Comparison of ENCODE assay signal across 11 cellular contexts in the genomic region with DNA sequence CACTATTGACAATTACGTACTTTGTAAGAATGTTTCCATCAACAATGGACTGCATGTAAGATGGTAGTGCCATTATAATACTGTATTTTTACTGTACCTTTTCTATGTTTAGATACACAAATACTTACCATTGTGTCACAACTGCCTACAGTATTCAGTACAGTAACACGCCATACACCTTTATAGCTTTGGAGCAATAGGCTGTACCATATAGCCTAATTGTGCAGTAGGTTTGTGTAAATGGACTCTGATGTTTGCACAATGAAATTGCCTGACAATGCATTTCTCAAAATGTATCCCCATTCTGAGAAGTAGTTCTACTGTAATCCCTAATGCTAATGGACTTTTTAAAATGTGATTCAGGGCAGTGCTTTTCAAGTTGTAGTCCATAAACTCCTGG.
"Had no signal": no experiment of that assay in that cellular context is flagged by ENCODE, and none has a peak within 500 bp of the region (broad histone marks: within the 10 kb centered on the region; RNA-seq: fewer than 3 reads in every experiment).

No MANE protein-coding gene starts in this region.

- ATAC-seq: GM23338 had no signal

- FAIRE-seq: H1, H54 had no signal

- DNase-seq: H9, HCEC 1CT, HFFc6, IMR-90, Karpas-422, KBM-7 had no signal

- H3K4me3 ChIP-seq: GM23338 had no signal

- H3K4me2 ChIP-seq: GM23338, KMS-11 had no signal

- H3K27ac ChIP-seq: HL-60, KMS-11 had no signal

- H3K9ac ChIP-seq: KMS-11 had no signal
